In genomic region chr10:45080321-45080720, GRCh38 we compare ENCODE assay signal across 21 cellular contexts.
A peak's percentile ranks its signal among the peaks of the same experiment; 100 is the strongest.
DNase-seq lines count a peak whose midpoint lies in the region; ATAC-seq and TF ChIP-seq lines count a peak whose summit lies in the region.
"Had no signal": no experiment of that assay in that cellular context is flagged by ENCODE, and none has a peak within 500 bp of the region (broad histone marks: within the 10 kb centered on the region; RNA-seq: fewer than 3 reads in every experiment).

No MANE protein-coding gene starts in this region.

- no peaks in the 10 kb centered on the region for H3K36me3 ChIP-seq in MG63
- H3K36me3 ChIP-seq: BE2C had no signal

- H3K27ac Mint-ChIP-seq in type B pancreatic cell: no peak overlapping the region
- H3K27ac Mint-ChIP-seq: CD4-positive, CD25-positive, alpha-beta regulatory T cell; CD8-positive, alpha-beta memory T cell; HFFc6; IgD-negative memory B cell had no signal

- DNase-seq in MG63 (peak; percentile 5), astrocyte of the hippocampus (ENCODE audit: low read depth, low spot score) (peak; percentile 6), fibroblast of pulmonary artery (ENCODE audit: low read depth) (peak; percentile 8), type B pancreatic cell (ENCODE audit: extremely low spot score, unreplicated experiment) (no peak), omental fat pad (ENCODE audit: low spot score) (no peak)
- DNase-seq in activated CD4-positive, alpha-beta T cell treated with anti-CD3 and anti-CD28 coated beads, Interleukin-2, amount 50 U/mL, for 4 hours: no peak
- DNase-seq: ACHN; BE2C; C1 segment of cervical spinal cord; CD4-positive, CD25-positive, alpha-beta regulatory T cell; CD8-positive, alpha-beta memory T cell; DMS153; DMS79; GDM1; GOT3; H7; HFFc6 had no signal

- H3K27me3 Mint-ChIP-seq in type B pancreatic cell: no peaks in the 10 kb centered on the region

- H3K36me3 Mint-ChIP-seq in type B pancreatic cell: no peaks in the 10 kb centered on the region
- H3K36me3 Mint-ChIP-seq: CD4-positive, CD25-positive, alpha-beta regulatory T cell had no signal

- H3K4me3 Mint-ChIP-seq in type B pancreatic cell: no peak overlapping the region
- H3K4me3 Mint-ChIP-seq: CD4-positive, CD25-positive, alpha-beta regulatory T cell; CD8-positive, alpha-beta memory T cell; HFFc6; IgD-negative memory B cell had no signal

- H3K4me3 ChIP-seq in MG63 (no peak overlapping the region), fibroblast of pulmonary artery (replicated peaks; ENCODE audit: low read depth, low read length) (no peak overlapping the region)

- no peak for ATAC-seq in GM19023 (IDR thresholded peaks at IDR 0.05; ENCODE audit: unreplicated experiment)
- no peak for ATAC-seq in omental fat pad (ENCODE audit: low FRiP score)
- ATAC-seq: HCT116, HepG2 had no signal

- H3K9me3 Mint-ChIP-seq in type B pancreatic cell: no peaks in the 10 kb centered on the region
- H3K9me3 Mint-ChIP-seq: HFFc6 had no signal

- H3K9me3 ChIP-seq in MG63: no peaks in the 10 kb centered on the region
- H3K9me3 ChIP-seq: BE2C had no signal

- peaks cover 22% of the 10 kb centered on the region for H3K4me1 Mint-ChIP-seq in type B pancreatic cell (ENCODE audit: unreplicated experiment)
- H3K4me1 Mint-ChIP-seq: CD4-positive, CD25-positive, alpha-beta regulatory T cell; IgD-negative memory B cell had no signal

- H3K27me3 ChIP-seq in MG63: no peaks in the 10 kb centered on the region
- H3K27me3 ChIP-seq: BE2C had no signal

- TF ChIP-seq CTCF in fibroblast of pulmonary artery (IDR thresholded peaks at IDR 0.05; ENCODE audit: low read length, missing control alignments): no peak
- TF ChIP-seq CTCF in type B pancreatic cell (conservative IDR thresholded peaks at IDR 0.05): peak; percentile 21
- TF ChIP-seq CTCF in omental fat pad (IDR thresholded peaks at IDR 0.05): no peak

Comparison
In these comparisons a context has a peak if more than half of its experiments do, and no peak if none do; other contexts are left out.
1. DNase-seq: peak in MG63 (single experiment), astrocyte of the hippocampus (single experiment) and fibroblast of pulmonary artery (single experiment); none in type B pancreatic cell (single experiment), activated CD4-positive, alpha-beta T cell treated with anti-CD3 and anti-CD28 coated beads, Interleukin-2, amount 50 U/mL, for 4 hours (0 of 2) and omental fat pad (single experiment).